Comparison of ENCODE assay signal across 34 cellular contexts in genomic region chr22:50461536-50461935, GRCh38. TPM values are rescaled to one million over a fixed set of nuclear protein-coding genes. Genes with fewer than 3 reads are reported as not detected.
DNase-seq lines count a peak whose midpoint lies in the region; ATAC-seq and TF ChIP-seq lines count a peak whose summit lies in the region.
"Had no signal": no experiment of that assay in that cellular context is flagged by ENCODE, and none has a peak within 500 bp of the region (broad histone marks: within the 10 kb centered on the region; RNA-seq: fewer than 3 reads in every experiment).

No MANE protein-coding gene starts in this region.

- no peak for DNase-seq in Caco-2
- no peak for DNase-seq in esophagus squamous epithelium (lab: John Stamatoyannopoulos, UW)
- no peak for DNase-seq in neuronal stem cell (ENCODE audit: low spot score)
- no peak for DNase-seq in stimulated activated effector memory CD8-positive, alpha-beta T cell treated with anti-CD3 and anti-CD28 coated beads, Interleukin-12 subunit alpha, Interleukin-12 subunit beta, amount 100 ng/mL, for 72 hours (ENCODE audit: low spot score in 2 of 2)
- DNase-seq in KBM-7 = no peak
- no peak for DNase-seq in stimulated activated CD4-positive, alpha-beta T cell treated with anti-CD3 and anti-CD28 coated beads, Interleukin-4, amount 100 ng/mL, for 4 hours
- no peak for DNase-seq in cerebellum (ENCODE audit: low spot score)
- no peak for DNase-seq in epidermal melanocyte (ENCODE audit: insufficient read length, low spot score)
- DNase-seq: 8988T; ACHN; AML-193; BE2C; Calu3; CD4-positive, alpha-beta memory T cell; CD4-positive, alpha-beta T cell; CD4-positive, CD25-positive, alpha-beta regulatory T cell; CD8-positive, alpha-beta memory T cell; CD8-positive, alpha-beta T cell; COR-L47; DMS 273 treated with DMSO at 0.1 percent for 48 hours; DMS153; DMS53; DMS79; DMS79 treated with DMSO at 0.1 percent for 48 hours; DND-41; EL had no signal

- H3K4me3 ChIP-seq in Caco-2 (ENCODE audit: low read depth, low read length) = no peak overlapping the region
- H3K4me3 ChIP-seq in esophagus squamous epithelium = no peak overlapping the region
- no peak overlapping the region for H3K4me3 ChIP-seq in neuronal stem cell (ENCODE audit: low read length in 2 of 2)
- H3K4me3 ChIP-seq: A549; BLaER1; BLaER1 treated with 17β-estradiol and CSF1 and Interleukin-3, amounts not matched to agents 10 nM and 100 nM had no signal

- H3K4me1 ChIP-seq in Caco-2 = peaks cover 6% of the 10 kb centered on the region; the same call in 1 of the 2 replicates
- H3K4me1 ChIP-seq in esophagus squamous epithelium = peaks cover 13 to 33% (median 14%) of the 10 kb centered on the region in 3 donors
- H3K4me1 ChIP-seq in neuronal stem cell (ENCODE audit: control insufficient read depth in 2 of 2, insufficient read depth in 1 of 2, low read depth in 1 of 2, low read length in 2 of 2) = no peaks in the 10 kb centered on the region
- H3K4me1 ChIP-seq: A549, BE2C had no signal

- H3K9me3 ChIP-seq in Caco-2 (no peaks in the 10 kb centered on the region), esophagus squamous epithelium (no peaks in the 10 kb centered on the region), neuronal stem cell (replicated peaks in 1 of 2; ENCODE audit: control insufficient read depth in 2 of 2, insufficient read depth in 1 of 2, low read depth in 1 of 2, low read length in 2 of 2) (no peaks in the 10 kb centered on the region)
- H3K9me3 ChIP-seq: A549; BE2C; BLaER1; BLaER1 treated with 17β-estradiol and CSF1 and Interleukin-3, amounts not matched to agents 10 nM and 100 nM had no signal

- H3K4me3 Mint-ChIP-seq in Caco-2 (ENCODE audit: unreplicated experiment) = no peak overlapping the region
- no peak overlapping the region for H3K4me3 Mint-ChIP-seq in stimulated activated effector memory CD8-positive, alpha-beta T cell treated with anti-CD3 and anti-CD28 coated beads, Interleukin-12 subunit alpha, Interleukin-12 subunit beta, amount 100 ng/mL, for 72 hours
- H3K4me3 Mint-ChIP-seq: B cell; CD14-positive monocyte; CD4-positive, alpha-beta T cell; CD8-positive, alpha-beta T cell had no signal

- H3K27me3 ChIP-seq in Caco-2 (replicated peaks; ENCODE audit: control insufficient read depth, insufficient read depth, low read length) = no peaks in the 10 kb centered on the region
- H3K27me3 ChIP-seq in esophagus squamous epithelium = no peaks in the 10 kb centered on the region
- H3K27me3 ChIP-seq in neuronal stem cell (ENCODE audit: control insufficient read depth in 3 of 3, insufficient read depth in 3 of 3, low read depth in 1 of 3, low read length in 3 of 3) = no peaks in the 10 kb centered on the region
- H3K27me3 ChIP-seq: BE2C; BLaER1; BLaER1 treated with 17β-estradiol and CSF1 and Interleukin-3, amounts not matched to agents 10 nM and 100 nM had no signal

- H3K4me2 ChIP-seq in neuronal stem cell (ENCODE audit: insufficient read depth, low read length, poor library complexity, severe bottlenecking) = no peak overlapping the region
- H3K4me2 ChIP-seq: A549; BLaER1; BLaER1 treated with 17β-estradiol and CSF1 and Interleukin-3, amounts not matched to agents 10 nM and 100 nM had no signal

- no peak overlapping the region for H4K8ac ChIP-seq in neuronal stem cell (ENCODE audit: low read depth, low read length)

- intact Hi-C loops in Caco-2 (cut with micrococcal nuclease; ENCODE audit: unreplicated experiment) = no loop called here
- intact Hi-C loops in esophagus squamous epithelium (cut with DNase I) = no loop called here

- CTCF ChIA-PET in Caco-2 (lab: Charles Lee) = no interaction called here

- 77 to 100% methylated on average over 3 of the region's 26 CpGs for WGBS in esophagus squamous epithelium, 2 donors
- no CpG with 5 or more reads among the region's 26 CpGs for WGBS in neuronal stem cell (ENCODE audit: extremely low coverage in 2 of 2, insufficient read length in 2 of 2, insufficient replicate concordance in 1 of 2), 2 donors

- no peak for ATAC-seq in stimulated activated effector memory CD8-positive, alpha-beta T cell treated with anti-CD3 and anti-CD28 coated beads, Interleukin-12 subunit alpha, Interleukin-12 subunit beta, amount 100 ng/mL, for 72 hours
- ATAC-seq: A549; CD8-positive, alpha-beta T cell had no signal

- H3K4ac ChIP-seq in neuronal stem cell (ENCODE audit: low read length) = no peak overlapping the region

- peaks cover 5% of the 10 kb centered on the region for H3K4me1 Mint-ChIP-seq in Caco-2 (ENCODE audit: low read depth, unreplicated experiment)
- H3K4me1 Mint-ChIP-seq in stimulated activated effector memory CD8-positive, alpha-beta T cell treated with anti-CD3 and anti-CD28 coated beads, Interleukin-12 subunit alpha, Interleukin-12 subunit beta, amount 100 ng/mL, for 72 hours = peaks cover 22% of the 10 kb centered on the region
- H3K4me1 Mint-ChIP-seq: B cell; CD14-positive monocyte; CD4-positive, alpha-beta memory T cell had no signal

- TF ChIP-seq POLR2A in esophagus squamous epithelium (IDR thresholded peaks at IDR 0.05) = no peak

- H3K36me3 ChIP-seq in Caco-2 (ENCODE audit: control insufficient read depth, insufficient read depth, low read length) (peaks cover 5% of the 10 kb centered on the region), esophagus squamous epithelium (peaks cover 79 to 100% (median 90%) of the 10 kb centered on the region in 3 donors), neuronal stem cell (replicated peaks in 1 of 2; ENCODE audit: control insufficient read depth in 2 of 2, insufficient read depth in 2 of 2, low read length in 2 of 2) (peaks cover 78 to 98% of the 10 kb centered on the region in 2 donors)

- H4K91ac ChIP-seq in neuronal stem cell (ENCODE audit: low read depth, low read length, poor library complexity) = no peak overlapping the region

- no peak overlapping the region for H2AK5ac ChIP-seq in neuronal stem cell (ENCODE audit: low read depth, low read length)

- H3K23ac ChIP-seq in neuronal stem cell (ENCODE audit: low read depth, low read length, poor library complexity) = no peak overlapping the region

- TF ChIP-seq CTCF in Caco-2 (IDR thresholded peaks at IDR 0.05; ENCODE audit: insufficient read depth in 1 of 2, low read depth in 1 of 2, low read length in 1 of 2, severe bottlenecking in 1 of 2, unreplicated experiment in 1 of 2) (no peak), esophagus squamous epithelium (IDR thresholded peaks at IDR 0.05) (no peak)

- POLR2A ChIA-PET in Caco-2 (lab: Charles Lee) = no interaction called here

- H3K27ac ChIP-seq in esophagus squamous epithelium (peak overlapping the region in 3 of 4 donors; percentile 73 to 81 (median 74)), neuronal stem cell (replicated peaks; ENCODE audit: low read length) (no peak overlapping the region)
- H3K27ac ChIP-seq: 22Rv1; A549; BLaER1; BLaER1 treated with 17β-estradiol and CSF1 and Interleukin-3, amounts not matched to agents 10 nM and 100 nM had no signal

- H3K27me3 Mint-ChIP-seq in Caco-2 (ENCODE audit: insufficient read depth, unreplicated experiment) = no peaks in the 10 kb centered on the region
- H3K27me3 Mint-ChIP-seq: B cell; CD4-positive, alpha-beta memory T cell; CD4-positive, alpha-beta T cell; CD4-positive, CD25-positive, alpha-beta regulatory T cell; CD8-positive, alpha-beta memory T cell had no signal

- in situ Hi-C loops in KBM-7 (cut with MboI; ENCODE audit: low pct_unique_long_range_greater_than_20kb, low sequenced_read_pairs) = no loop called here

- no peak overlapping the region for H3K27ac Mint-ChIP-seq in Caco-2 (ENCODE audit: unreplicated experiment)
- H3K27ac Mint-ChIP-seq in stimulated activated effector memory CD8-positive, alpha-beta T cell treated with anti-CD3 and anti-CD28 coated beads, Interleukin-12 subunit alpha, Interleukin-12 subunit beta, amount 100 ng/mL, for 72 hours = peak overlapping the region; percentile 76
- H3K27ac Mint-ChIP-seq: B cell; CD14-positive monocyte; CD4-positive, alpha-beta T cell; CD4-positive, CD25-positive, alpha-beta regulatory T cell; CD8-positive, alpha-beta T cell had no signal

- H2BK5ac ChIP-seq in neuronal stem cell (ENCODE audit: low read length) = no peak overlapping the region

- H2BK15ac ChIP-seq in neuronal stem cell (ENCODE audit: low read length) = no peak overlapping the region

- BruUV-seq in Caco-2 (replicated peaks; lab: Mats Ljungman, UMichigan) = TSS peak; percentile 13

- H3K9ac ChIP-seq in neuronal stem cell (ENCODE audit: low read depth, low read length, poor library complexity) = peak overlapping the region; percentile 21
- H3K9ac ChIP-seq: BLaER1; BLaER1 treated with 17β-estradiol and CSF1 and Interleukin-3, amounts not matched to agents 10 nM and 100 nM had no signal

- peaks cover 5% of the 10 kb centered on the region for H3K79me1 ChIP-seq in neuronal stem cell (ENCODE audit: low read depth, low read length)

- H3K14ac ChIP-seq in neuronal stem cell (ENCODE audit: low read length) = no peak overlapping the region

- no peak overlapping the region for H2AFZ ChIP-seq in neuronal stem cell (ENCODE audit: low read length)

- no peak overlapping the region for H3K18ac ChIP-seq in neuronal stem cell (ENCODE audit: low read length)

- peaks cover 39% of the 10 kb centered on the region for H3K36me3 Mint-ChIP-seq in Caco-2 (ENCODE audit: insufficient read depth, unreplicated experiment)
- peaks cover 85% of the 10 kb centered on the region for H3K36me3 Mint-ChIP-seq in stimulated activated effector memory CD8-positive, alpha-beta T cell treated with anti-CD3 and anti-CD28 coated beads, Interleukin-12 subunit alpha, Interleukin-12 subunit beta, amount 100 ng/mL, for 72 hours

- H2BK12ac ChIP-seq in neuronal stem cell (ENCODE audit: low read length) = no peak overlapping the region

- H3K9me3 Mint-ChIP-seq in Caco-2 (ENCODE audit: unreplicated experiment) = no peaks in the 10 kb centered on the region
- no peaks in the 10 kb centered on the region for H3K9me3 Mint-ChIP-seq in stimulated activated effector memory CD8-positive, alpha-beta T cell treated with anti-CD3 and anti-CD28 coated beads, Interleukin-12 subunit alpha, Interleukin-12 subunit beta, amount 100 ng/mL, for 72 hours
- H3K9me3 Mint-ChIP-seq: CD4-positive, alpha-beta T cell; CD8-positive, alpha-beta memory T cell; CD8-positive, alpha-beta T cell had no signal

- no peak overlapping the region for H2BK120ac ChIP-seq in neuronal stem cell (ENCODE audit: low read depth, low read length)

RNA-seq across cellular contexts. Expression of gene SBF1, which starts 13.3 kb away (rescaled TPM):
- total RNA-seq in Caco-2 (2022) = 77.8 and 82.8 TPM in 2 replicates
- total RNA-seq in esophagus squamous epithelium = 10 to 100 TPM; 38.3 to 92.0 (median 63.4) TPM
- polyA plus RNA-seq in neuronal stem cell (2013, experiment 1 of 2) = 39.3 TPM
- polyA plus RNA-seq in neuronal stem cell (2013, experiment 2 of 2) = 38.7 TPM
- total RNA-seq in cerebellum = 71.0 TPM

RNA-seq across cellular contexts. Expression of gene ADM2, which starts 19.8 kb away (rescaled TPM):
- total RNA-seq in Caco-2 (2022) (28.8 and 30.5 TPM in 2 replicates), esophagus squamous epithelium (1 to 10 TPM in 2 of 4 donors, under 1 TPM in 2; under 0.01 to 1.9 (median 0.89) TPM), cerebellum (0.09 TPM)
- 2.4 TPM for polyA plus RNA-seq in neuronal stem cell (2013, experiment 1 of 2)
- 2.2 TPM for polyA plus RNA-seq in neuronal stem cell (2013, experiment 2 of 2)
- total RNA-seq: A172 had no signal
- polyA plus RNA-seq: CD14-positive monocyte had no signal

RNA-seq across cellular contexts. Expression of gene MIOX, which starts 25.1 kb away (rescaled TPM):
- 0.32 TPM in 1 of 2 replicates, not detected in the other for total RNA-seq in Caco-2 (2022)
- total RNA-seq in esophagus squamous epithelium = not detected
- 0.33 TPM for polyA plus RNA-seq in neuronal stem cell (2013, experiment 1 of 2)
- 0.26 TPM for polyA plus RNA-seq in neuronal stem cell (2013, experiment 2 of 2)
- not detected for total RNA-seq in cerebellum
- total RNA-seq: A172; B cell; CD4-positive, alpha-beta memory T cell; CD4-positive, alpha-beta T cell; CD4-positive, CD25-positive, alpha-beta regulatory T cell; CD8-positive, alpha-beta T cell; Daoy had no signal
- polyA plus RNA-seq: CD14-positive monocyte; CD4-positive, alpha-beta memory T cell; CD4-positive, CD25-positive, alpha-beta regulatory T cell; CD8-positive, alpha-beta memory T cell had no signal

RNA-seq across cellular contexts. Expression of gene LMF2, which starts 46.0 kb away (rescaled TPM):
- total RNA-seq in Caco-2 (2022) (68.8 and 77.1 TPM in 2 replicates), esophagus squamous epithelium (10 to 100 TPM; 35.4 to 65.0 (median 46.2) TPM), cerebellum (12.7 TPM)
- polyA plus RNA-seq in neuronal stem cell (2013, experiment 1 of 2) = 29.8 TPM
- polyA plus RNA-seq in neuronal stem cell (2013, experiment 2 of 2) = 30.2 TPM

RNA-seq across cellular contexts. Expression of gene NCAPH2, which starts 46.5 kb away (rescaled TPM):
- 84.3 and 88.9 TPM in 2 replicates for total RNA-seq in Caco-2 (2022)
- 10 to 100 TPM; 30.2 to 42.6 (median 38.5) TPM for total RNA-seq in esophagus squamous epithelium
- 29.6 TPM for polyA plus RNA-seq in neuronal stem cell (2013, experiment 1 of 2)
- 27.7 TPM for polyA plus RNA-seq in neuronal stem cell (2013, experiment 2 of 2)
- 33.8 TPM for total RNA-seq in cerebellum

Comparison
In these comparisons a context has a peak if more than half of its experiments do, and no peak if none do; other contexts are left out.
1. RNA of gene ADM2, which starts 19.8 kb away (total RNA-seq): 28.8 to 30.5 TPM in Caco-2; under 0.01 to 1.9 TPM in esophagus squamous epithelium and 0.09 TPM in cerebellum (single experiment); every median in the first group is over 10 times any median in the second.